In genomic region chr16:28924762-28925385, GRCh38 we compare ENCODE assay signal across 8 cellular contexts. TPM values are rescaled to one million over a fixed set of nuclear protein-coding genes. Genes with fewer than 3 reads are reported as not detected.
DNase-seq lines count a peak whose midpoint lies in the region; ATAC-seq and TF ChIP-seq lines count a peak whose summit lies in the region.

Gene RABEP2, minus strand, starts transcription at chr16:28925238. Its CDS starts 75 bp downstream, at chr16:28925163.

- H3K27ac ChIP-seq in ovary = peak within 1 kb of the TSS; percentile 70 to 93
- H3K27ac ChIP-seq in thymus (ENCODE audit: low read depth) = peak within 1 kb of the TSS; percentile 99

- peaks cover 4% of the 10 kb centered on the region for H3K36me3 Mint-ChIP-seq in activated naive CD8-positive, alpha-beta T cell treated with anti-CD3 and anti-CD28 coated beads, Interleukin-2, amount 10 ng/mL, durations not matched to agents 7 days and 5 days

- peaks cover 20% of the 10 kb centered on the region for H3K4me1 Mint-ChIP-seq in activated naive CD8-positive, alpha-beta T cell treated with anti-CD3 and anti-CD28 coated beads, Interleukin-2, amount 10 ng/mL, durations not matched to agents 7 days and 5 days

- H3K4me1 ChIP-seq in ovary (ENCODE audit: insufficient read depth) = peaks cover 4% of the 10 kb centered on the region
- peaks cover 7% of the 10 kb centered on the region for H3K4me1 ChIP-seq in thymus (ENCODE audit: control insufficient read depth, insufficient read depth, low read length)

- peak; percentile 20 for TF ChIP-seq POLR2A in ovary (IDR thresholded peaks at IDR 0.05)

- no peaks in the 10 kb centered on the region for H3K9me3 ChIP-seq in ovary
- no peaks in the 10 kb centered on the region for H3K9me3 ChIP-seq in thymus (ENCODE audit: control insufficient read depth)

- H3K27ac Mint-ChIP-seq in activated naive CD8-positive, alpha-beta T cell treated with anti-CD3 and anti-CD28 coated beads, Interleukin-2, amount 10 ng/mL, durations not matched to agents 7 days and 5 days = peak within 1 kb of the TSS; percentile 98

- TF ChIP-seq CTCF in GM10266 (IDR thresholded peaks at IDR 0.05; ENCODE audit: control insufficient read depth, insufficient read depth, low read depth, missing control alignments) (no peak), ovary (IDR thresholded peaks at IDR 0.05) (no peak)

- 0 to 1% (median 1%) methylated on average over 17 to 66 of the region's 66 CpGs for WGBS in ovary, 3 donors
- WGBS in thymus = 1% methylated on average over 66 of the region's 66 CpGs

- H3K27me3 Mint-ChIP-seq in activated naive CD8-positive, alpha-beta T cell treated with anti-CD3 and anti-CD28 coated beads, Interleukin-2, amount 10 ng/mL, durations not matched to agents 7 days and 5 days = no peaks in the 10 kb centered on the region

- H3K27me3 ChIP-seq in ovary (no peaks in the 10 kb centered on the region), thymus (ENCODE audit: control insufficient read depth, insufficient read depth) (no peaks in the 10 kb centered on the region)

- peak; percentile 61 for ATAC-seq in HG02678 (IDR thresholded peaks at IDR 0.05; ENCODE audit: unreplicated experiment)
- ATAC-seq in activated naive CD8-positive, alpha-beta T cell treated with anti-CD3 and anti-CD28 coated beads, Interleukin-2, amount 10 ng/mL, durations not matched to agents 7 days and 5 days (ENCODE audit: low read depth) = peak; percentile 88
- ATAC-seq in Right ventricle myocardium inferior = peak; percentile 95

- DNase-seq in GM10266 (ENCODE audit: extremely low spot score) (peak; percentile 99), NCI-H1105 treated with DMSO at 0.1 percent for 48 hours (lab: John Stamatoyannopoulos, UW) (peak; percentile 96), SW 1271 (lab: John Stamatoyannopoulos, UW) (peak; percentile 81 to 90), Right ventricle myocardium inferior (ENCODE audit: missing footprints) (peak; percentile 96), ovary (peak; percentile 93 to 98 (median 96))
- peak; percentile 99 for DNase-seq in activated naive CD8-positive, alpha-beta T cell treated with anti-CD3 and anti-CD28 coated beads, Interleukin-2, amount 10 ng/mL, durations not matched to agents 7 days and 5 days

- intact Hi-C loops in Right ventricle myocardium inferior (cut with DNase I) = loop anchor here (2.0 to 5.0 kb wide), 2 partner anchors 43 to 78 kb away; partner anchors contain the start of gene TUFM
- intact Hi-C loops in ovary (cut with DNase I) = loop anchor here in 1 of 4 donors (10.0 kb wide), 1 partner anchor 60 kb away; the partner anchor contains the start of gene SH2B1

- no peaks in the 10 kb centered on the region for H3K9me3 Mint-ChIP-seq in activated naive CD8-positive, alpha-beta T cell treated with anti-CD3 and anti-CD28 coated beads, Interleukin-2, amount 10 ng/mL, durations not matched to agents 7 days and 5 days

- TF ChIP-seq EP300 in ovary (IDR thresholded peaks at IDR 0.05) = no peak

- POLR2A ChIA-PET in activated naive CD8-positive, alpha-beta T cell treated with anti-CD3 and anti-CD28 coated beads, Interleukin-2, amount 10 ng/mL, durations not matched to agents 7 days and 5 days (lab: Charles Lee) = interaction anchor here (1.0 to 3.1 kb wide), 7 partner anchors 12 to 102 kb away, joined by 3 to 18 read pairs (median 9); partner anchors contain the start of genes ATP2A1, ATXN2L, SH2B1 and SPNS1

- H3K4me3 ChIP-seq in ovary = peak within 1 kb of the TSS; percentile 93
- peak within 1 kb of the TSS; percentile 77 for H3K4me3 ChIP-seq in thymus (ENCODE audit: low read length)

- H3K4me3 Mint-ChIP-seq in activated naive CD8-positive, alpha-beta T cell treated with anti-CD3 and anti-CD28 coated beads, Interleukin-2, amount 10 ng/mL, durations not matched to agents 7 days and 5 days = peak within 1 kb of the TSS; percentile 99

- H3K36me3 ChIP-seq in ovary = no peaks in the 10 kb centered on the region
- H3K36me3 ChIP-seq in thymus (ENCODE audit: control insufficient read depth, insufficient read depth) = peaks cover 19% of the 10 kb centered on the region

RNA-seq across cellular contexts. Expression of gene RABEP2, which starts in this region (rescaled TPM):
- 10 to 100 TPM; 23.7 to 25.6 TPM for total RNA-seq in activated naive CD8-positive, alpha-beta T cell treated with anti-CD3 and anti-CD28 coated beads, Interleukin-2, amount 10 ng/mL, durations not matched to agents 7 days and 5 days
- total RNA-seq in Right ventricle myocardium inferior (22.3 TPM), ovary (10 to 100 TPM in 5 of 7 donors, 1 to 10 TPM in 2; 5.1 to 13.9 (median 11.3) TPM)
- polyA plus RNA-seq in ovary (10 to 100 TPM in 1 of 2 donors, under 1 TPM in 1; 0.32 to 14.8 TPM), thymus (21.2 TPM)

Comparison
In these comparisons a context has a peak if more than half of its experiments do, and no peak if none do; other contexts are left out.
1. Peak in every context shown above with its lines: DNase-seq, ATAC-seq, H3K4me3 ChIP-seq and H3K27ac ChIP-seq.